ENCODE assay signal across 9 cellular contexts in genomic region chr1:39194398-39195051, GRCh38. TPM values are rescaled to one million over a fixed set of nuclear protein-coding genes. Genes with fewer than 3 reads are reported as not detected.
DNase-seq lines count a peak whose midpoint lies in the region; ATAC-seq and TF ChIP-seq lines count a peak whose summit lies in the region.
"Had no signal": no experiment of that assay in that cellular context is flagged by ENCODE, and none has a peak within 500 bp of the region (broad histone marks: within the 10 kb centered on the region; RNA-seq: fewer than 3 reads in every experiment).

No MANE protein-coding gene starts in this region.

- H3K27ac Mint-ChIP-seq in MCF 10A (ENCODE audit: low read depth, unreplicated experiment): peak overlapping the region; percentile 84
- peak overlapping the region; percentile 39 to 88 (median 72) for H3K27ac Mint-ChIP-seq in naive B cell

- ATAC-seq in Right ventricle myocardium inferior: no peak
- no peak for ATAC-seq in naive B cell (ENCODE audit: low read depth in 2 of 2)

- CTCF ChIA-PET in MCF 10A (lab: Yijun Ruan, JAX): interaction anchor here (0.6 to 6.3 kb wide), 12 partner anchors 9 to 135 kb away, joined by 3 to 141 read pairs (median 16); no protein-coding TSS in a partner anchor

- no peak overlapping the region for H3K4me3 Mint-ChIP-seq in MCF 10A (ENCODE audit: unreplicated experiment)
- H3K4me3 Mint-ChIP-seq in naive B cell: peak overlapping the region in 2 of 8 donors; percentile 29 to 76
- H3K4me3 Mint-ChIP-seq: CD14-positive monocyte had no signal

- H3K9me3 ChIP-seq in left ventricle myocardium inferior (replicated peaks) (no peaks in the 10 kb centered on the region), uterus (no peaks in the 10 kb centered on the region)

- no TSS peak for BruUV-seq in MCF 10A (replicated peaks; lab: Mats Ljungman, UMichigan)

- H3K27me3 ChIP-seq in left ventricle myocardium inferior (ENCODE audit: low read depth) (no peaks in the 10 kb centered on the region), uterus (no peaks in the 10 kb centered on the region)

- no peaks in the 10 kb centered on the region for H3K27me3 Mint-ChIP-seq in MCF 10A (ENCODE audit: insufficient read depth, unreplicated experiment)
- H3K27me3 Mint-ChIP-seq in naive B cell: no peaks in the 10 kb centered on the region

- H3K4me1 Mint-ChIP-seq in MCF 10A (ENCODE audit: insufficient read depth, unreplicated experiment): peaks cover 37% of the 10 kb centered on the region
- peaks cover 46 to 74% (median 52%) of the 10 kb centered on the region in 3 donors for H3K4me1 Mint-ChIP-seq in naive B cell

- H3K4me1 ChIP-seq in left ventricle myocardium inferior: peaks cover 63% of the 10 kb centered on the region
- peaks cover 0 to 8% of the 10 kb centered on the region in 2 donors for H3K4me1 ChIP-seq in uterus

- H3K36me3 Mint-ChIP-seq in MCF 10A (ENCODE audit: insufficient read depth, unreplicated experiment): peaks cover 13% of the 10 kb centered on the region
- H3K36me3 Mint-ChIP-seq in naive B cell: no peaks in the 10 kb centered on the region
- H3K36me3 Mint-ChIP-seq: CD14-positive monocyte had no signal

- DNase-seq in left ventricle myocardium inferior (no peak), Right ventricle myocardium inferior (ENCODE audit: missing footprints) (no peak), MCF 10A (ENCODE audit: unreplicated experiment) (no peak), naive B cell (no peak), uterus (no peak), RKO (ENCODE audit: low spot score) (no peak), EL (no peak), NCI-H2171 treated with DMSO at 0.1 percent for 48 hours (lab: John Stamatoyannopoulos, UW) (no peak)

- POLR2A ChIA-PET in MCF 10A (lab: Yijun Ruan, JAX): interaction anchor here (0.6 to 15.3 kb wide), 8 partner anchors 10 to 372 kb away, joined by 3 to 327 read pairs (median 32); partner anchors contain the start of gene MACF1

- H3K4me3 ChIP-seq in left ventricle myocardium inferior (no peak overlapping the region), uterus (no peak overlapping the region)

- intact Hi-C loops in left ventricle myocardium inferior (cut with micrococcal nuclease) (loop anchor here (5.0 kb wide), 1 partner anchor 63 kb away; no protein-coding TSS in a partner anchor), Right ventricle myocardium inferior (cut with DNase I) (no loop called here), MCF 10A (cut with micrococcal nuclease) (loop anchor here (10.0 kb wide), 1 partner anchor 220 kb away; no protein-coding TSS in a partner anchor), uterus (cut with DNase I; ENCODE audit: low total_unique reads) (no loop called here)

- H3K9me3 Mint-ChIP-seq in MCF 10A (ENCODE audit: unreplicated experiment): no peaks in the 10 kb centered on the region
- no peaks in the 10 kb centered on the region for H3K9me3 Mint-ChIP-seq in naive B cell
- H3K9me3 Mint-ChIP-seq: CD14-positive monocyte had no signal

- H3K36me3 ChIP-seq in left ventricle myocardium inferior (no peaks in the 10 kb centered on the region), uterus (no peaks in the 10 kb centered on the region)

- no peak for TF ChIP-seq CTCF in left ventricle myocardium inferior (IDR thresholded peaks at IDR 0.05; ENCODE audit: borderline replicate concordance)
- no peak for TF ChIP-seq CTCF in MCF 10A (IDR thresholded peaks at IDR 0.05; ENCODE audit: unreplicated experiment)
- no peak for TF ChIP-seq CTCF in uterus (IDR thresholded peaks at IDR 0.05)

- no peak for TF ChIP-seq POLR2A in uterus (IDR thresholded peaks at IDR 0.05)

- H3K27ac ChIP-seq in left ventricle myocardium inferior (replicated peaks) (peak overlapping the region; percentile 16), uterus (peak overlapping the region; percentile 93 to 99)

RNA-seq across cellular contexts. Expression of gene MACF1, which starts 10.0 kb away (rescaled TPM):
- total RNA-seq in left ventricle myocardium inferior (181 TPM), Right ventricle myocardium inferior (217 TPM), MCF 10A (2022) (188 and 197 TPM in 2 replicates), uterus (100 to 1,000 TPM; 210 to 602 (median 573) TPM)
- polyA plus RNA-seq in naive B cell (ENCODE audit: low read depth in 6 of 6): 10 to 100 TPM in 5 of 6 donors, 1 to 10 TPM in 1; 9.1 to 96.3 (median 29.5) TPM

Comparison
In these comparisons a context has a peak if more than half of its experiments do, and no peak if none do; other contexts are left out.
1. intact Hi-C loops: an anchor here in left ventricle myocardium inferior (5.0 kb wide) and MCF 10A (10.0 kb wide); none called in Right ventricle myocardium inferior and uterus.